Comparison of ENCODE assay signal across 1 cellular context in genomic region chr13:112097770-112098169, GRCh38.
TF ChIP-seq lines count a peak whose summit lies in the region.

No MANE protein-coding gene starts in this region.

TF ChIP-seq in HEK293, 187 proteins besides CTCF, POLR2A, EP300 and RAD21 (continued from another document and continues in another):
- no peak for TF ChIP-seq ZBTB26 (tag by site-specific recombination; optimal IDR thresholded peaks at IDR 0.05)
- TF ChIP-seq ZNF302 (tag by site-specific recombination; IDR thresholded peaks at IDR 0.05; ENCODE audit: low read depth): no peak
- no peak for TF ChIP-seq ZNF239 (tag by site-specific recombination; IDR thresholded peaks at IDR 0.05)
- TF ChIP-seq ZFP3 (tag by site-specific recombination; IDR thresholded peaks at IDR 0.05; ENCODE audit: low read depth): no peak
- no peak for TF ChIP-seq ATF2 (tag by site-specific recombination; IDR thresholded peaks at IDR 0.05; ENCODE audit: low read depth)
- TF ChIP-seq PRDM10 (tag by site-specific recombination; IDR thresholded peaks at IDR 0.05): no peak
- no peak for TF ChIP-seq ZNF792 (tag by site-specific recombination; IDR thresholded peaks at IDR 0.05)
- no peak for TF ChIP-seq ZNF274 (IDR thresholded peaks at IDR 0.05; ENCODE audit: low read length)
- no peak for TF ChIP-seq ZNF274 (tag by site-specific recombination; IDR thresholded peaks at IDR 0.05; ENCODE audit: borderline replicate concordance)
- no peak for TF ChIP-seq ZNF132 (tag by site-specific recombination; IDR thresholded peaks at IDR 0.05; ENCODE audit: borderline replicate concordance)
- no peak for TF ChIP-seq KLF1 (tag by site-specific recombination; IDR thresholded peaks at IDR 0.05)
- no peak for TF ChIP-seq ZNF391 (tag by site-specific recombination; IDR thresholded peaks at IDR 0.05; ENCODE audit: borderline replicate concordance, low read depth)
- TF ChIP-seq ZNF510 (tag by site-specific recombination; IDR thresholded peaks at IDR 0.05; ENCODE audit: insufficient replicate concordance): no peak
- no peak for TF ChIP-seq ZNF423 (tag by site-specific recombination; IDR thresholded peaks at IDR 0.05)
- no peak for TF ChIP-seq ZNF521 (tag by site-specific recombination; IDR thresholded peaks at IDR 0.05)
- TF ChIP-seq ZNF19 (tag by site-specific recombination; IDR thresholded peaks at IDR 0.05; ENCODE audit: low read depth): no peak
- no peak for TF ChIP-seq SP3 (tag by site-specific recombination; IDR thresholded peaks at IDR 0.05)
- no peak for TF ChIP-seq ZBTB21 (tag by site-specific recombination; IDR thresholded peaks at IDR 0.05)
- TF ChIP-seq ZNF398 (tag by site-specific recombination; IDR thresholded peaks at IDR 0.05): no peak
- no peak for TF ChIP-seq ZFHX2 (tag by site-specific recombination; conservative IDR thresholded peaks at IDR 0.05)
- TF ChIP-seq ZNF280C (tag by site-specific recombination; IDR thresholded peaks at IDR 0.05): no peak
- peak; percentile 70; the same call in 1 of the 2 replicates for TF ChIP-seq TCF7L2 (IDR thresholded peaks at IDR 0.05; ENCODE audit: borderline replicate concordance, low read depth, low read length)
- no peak for TF ChIP-seq ZNF366 (tag by site-specific recombination; conservative IDR thresholded peaks at IDR 0.05)
- TF ChIP-seq ZNF707 (tag by site-specific recombination; IDR thresholded peaks at IDR 0.05): no peak
- no peak for TF ChIP-seq ZXDB (tag by site-specific recombination; IDR thresholded peaks at IDR 0.05)
- TF ChIP-seq ZNF560 (tag by site-specific recombination; IDR thresholded peaks at IDR 0.05; ENCODE audit: borderline replicate concordance): no peak
- no peak for TF ChIP-seq SALL2 (tag by site-specific recombination; IDR thresholded peaks at IDR 0.05; ENCODE audit: borderline replicate concordance)
- TF ChIP-seq ZNF621 (tag by site-specific recombination; IDR thresholded peaks at IDR 0.05): no peak
- no peak for TF ChIP-seq ZBTB11 (tag by site-specific recombination; conservative IDR thresholded peaks at IDR 0.05; ENCODE audit: low read depth)
- no peak for TF ChIP-seq ZNF837 (tag by site-specific recombination; IDR thresholded peaks at IDR 0.05)
- peak; percentile 67 for TF ChIP-seq ZBTB44 (tag by site-specific recombination; IDR thresholded peaks at IDR 0.05)
- no peak for TF ChIP-seq ZNF112 (tag by site-specific recombination; IDR thresholded peaks at IDR 0.05)
- TF ChIP-seq ZNF514 (tag by site-specific recombination; IDR thresholded peaks at IDR 0.05): no peak
- TF ChIP-seq IKZF3 (tag by site-specific recombination; IDR thresholded peaks at IDR 0.05): peak; percentile 21; the same call in 1 of the 2 replicates
- TF ChIP-seq ZNF280D (tag by site-specific recombination; IDR thresholded peaks at IDR 0.05): no peak
- no peak for TF ChIP-seq ZNF140 (tag by site-specific recombination; IDR thresholded peaks at IDR 0.05)
- 0 out of 2 replicates have a peak, but pooled peaks have one; percentile 3 for TF ChIP-seq ZNF677 (tag by site-specific recombination; IDR thresholded peaks at IDR 0.05)
- no peak for TF ChIP-seq ZBTB1 (tag by site-specific recombination; IDR thresholded peaks at IDR 0.05)
- 0 out of 2 replicates have a peak, but pooled peaks have one; percentile 4 for TF ChIP-seq GLI2 (tag by site-specific recombination; IDR thresholded peaks at IDR 0.05; ENCODE audit: borderline replicate concordance, low read depth)
- no peak for TF ChIP-seq ZNF830 (tag by site-specific recombination; IDR thresholded peaks at IDR 0.05; ENCODE audit: low read depth)
- TF ChIP-seq ZNF776 (tag by site-specific recombination; IDR thresholded peaks at IDR 0.05; ENCODE audit: borderline replicate concordance): no peak
- TF ChIP-seq ZNF513 (tag by site-specific recombination; IDR thresholded peaks at IDR 0.05): no peak
